6 cellular contexts compared by ENCODE assay signal in the genomic region with DNA sequence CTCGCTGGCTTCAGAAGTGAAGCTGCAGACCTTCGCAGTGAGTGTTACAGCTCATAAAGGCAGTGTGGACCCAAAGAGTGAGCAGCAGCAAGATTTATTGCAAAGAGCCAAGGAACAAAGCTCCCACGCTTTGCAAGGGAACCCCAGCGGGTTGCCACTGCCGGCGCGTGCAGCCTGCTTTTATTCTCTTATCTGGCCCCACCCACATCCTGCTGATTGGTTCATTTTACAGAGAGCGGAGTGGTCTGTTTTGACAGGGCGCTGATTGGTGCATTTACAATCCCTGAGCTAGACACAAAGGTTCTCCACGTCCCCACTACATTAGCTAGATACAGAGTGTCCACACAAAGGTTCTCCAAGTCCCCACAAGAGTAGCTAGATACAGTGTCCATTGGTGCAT. TPM values are rescaled to one million over a fixed set of nuclear protein-coding genes. Genes with fewer than 3 reads are reported as not detected.
DNase-seq lines count a peak whose midpoint lies in the region; ATAC-seq and TF ChIP-seq lines count a peak whose summit lies in the region.
"Not testable (repeated sequence)": the region's sequence is repeated elsewhere in the genome, so short reads cannot be mapped to it uniquely, and the experiment has no call there.

No MANE protein-coding gene starts in this region.

- not testable (repeated sequence) for H2AFZ ChIP-seq in GM23338

- not testable (repeated sequence) for H3K4me2 ChIP-seq in GM23338

- not testable (repeated sequence) for H3K4me1 ChIP-seq in GM23338 (ENCODE audit: insufficient read depth)

- not testable (repeated sequence) for H3K27ac Mint-ChIP-seq in GM23338; WTC11; nephron progenitor cell; osteocyte (ENCODE audit: unreplicated experiment)
- H3K27ac Mint-ChIP-seq in brain: peak overlapping the region in 1 of 5 experiments; percentile 45

- peaks cover 35% of the 10 kb centered on the region for H3K27me3 ChIP-seq in GM23338 (ENCODE audit: insufficient read depth)

- not testable (repeated sequence) for DNase-seq in GM23338 (ENCODE audit: low spot score); WTC11 (ENCODE audit: low spot score); nephron progenitor cell; osteocyte (ENCODE audit: extremely low spot score, unreplicated experiment)
- peak; percentile 20 for DNase-seq in left kidney (ENCODE audit: low read depth, low spot score)

- not testable (repeated sequence) for H3F3A ChIP-seq in GM23338 (replicated peaks; ENCODE audit: low read depth)

- not testable (repeated sequence) for H3K9me3 Mint-ChIP-seq in GM23338; WTC11; brain; nephron progenitor cell; osteocyte (ENCODE audit: unreplicated experiment)

- CTCF ChIA-PET in WTC11 (lab: Charles Lee): interaction anchor here (0.6 to 5.8 kb wide), 3 partner anchors 41 to 46 kb away, joined by 4 to 35 read pairs (median 4); partner anchors contain the start of gene VPS36

- H3K36me3 Mint-ChIP-seq in GM23338 (ENCODE audit: low read depth); WTC11: not testable (repeated sequence)
- peaks cover 29% of the 10 kb centered on the region for H3K36me3 Mint-ChIP-seq in brain
- peaks cover 30% of the 10 kb centered on the region for H3K36me3 Mint-ChIP-seq in nephron progenitor cell (ENCODE audit: low read depth)
- peaks cover 12% of the 10 kb centered on the region for H3K36me3 Mint-ChIP-seq in osteocyte (ENCODE audit: unreplicated experiment)

- not testable (repeated sequence) for H3K36me3 ChIP-seq in GM23338 (ENCODE audit: insufficient read depth)

- H3K4me3 ChIP-seq in GM23338: not testable (repeated sequence)

- not testable (repeated sequence) for H3K27ac ChIP-seq in GM23338 (ENCODE audit: low read depth)

- H3K4me1 Mint-ChIP-seq in GM23338, nephron progenitor cell: not testable (repeated sequence)
- H3K4me1 Mint-ChIP-seq in WTC11 (peaks cover 15% of the 10 kb centered on the region), brain (peaks cover 11% of the 10 kb centered on the region), osteocyte (ENCODE audit: unreplicated experiment) (peaks cover 26% of the 10 kb centered on the region)

- not testable (repeated sequence) for H3K79me2 ChIP-seq in GM23338 (replicated peaks; ENCODE audit: insufficient read depth)

- peaks cover 33% of the 10 kb centered on the region for H3K27me3 Mint-ChIP-seq in GM23338 (ENCODE audit: insufficient read depth, low read depth, poor library complexity)
- peaks cover 44% of the 10 kb centered on the region for H3K27me3 Mint-ChIP-seq in WTC11 (ENCODE audit: low read depth)
- H3K27me3 Mint-ChIP-seq in brain: peaks cover 24% of the 10 kb centered on the region
- peaks cover 51% of the 10 kb centered on the region for H3K27me3 Mint-ChIP-seq in nephron progenitor cell (ENCODE audit: low read depth, poor library complexity)
- not testable (repeated sequence) for H3K27me3 Mint-ChIP-seq in osteocyte (ENCODE audit: unreplicated experiment)

- not testable (repeated sequence) for H3K9me2 ChIP-seq in GM23338 (ENCODE audit: insufficient read depth)

- not testable (repeated sequence) for H4K20me1 ChIP-seq in GM23338 (replicated peaks; ENCODE audit: insufficient read depth)

- TF ChIP-seq CTCF in GM23338 (conservative IDR thresholded peaks at IDR 0.05; ENCODE audit: low read depth in 2 of 2); WTC11 (IDR thresholded peaks at IDR 0.05); brain (conservative IDR thresholded peaks at IDR 0.05); nephron progenitor cell (IDR thresholded peaks at IDR 0.05); osteocyte (IDR thresholded peaks at IDR 0.05): not testable (repeated sequence)

- POLR2A ChIA-PET in WTC11 (lab: Charles Lee): interaction anchor here (1.3 kb wide), 1 partner anchor 43 kb away, joined by 4 read pairs; the partner anchor contains the start of gene VPS36

- H3K4me3 Mint-ChIP-seq in GM23338 (peak overlapping the region; percentile 32; the same call in 1 of the 3 replicates), brain (peak overlapping the region; percentile 45 to 74 (median 65)), nephron progenitor cell (peak overlapping the region; percentile 45), osteocyte (ENCODE audit: unreplicated experiment) (peak overlapping the region; percentile 40)
- H3K4me3 Mint-ChIP-seq in WTC11: not testable (repeated sequence)

- not testable (repeated sequence) for ATAC-seq in GM23338, WTC11

TF ChIP-seq in WTC11, 78 proteins besides CTCF, POLR2A, EP300 and RAD21:
- TF ChIP-seq NFYB (CRISPR knock-in tag; conservative IDR thresholded peaks at IDR 0.05; ENCODE audit: low read depth): peak; percentile 64

RNA-seq across cellular contexts. Expression of gene THSD1, which starts 1.5 kb away (rescaled TPM):
- 0.69 TPM in 1 of 2 replicates, not detected in the other for total RNA-seq in GM23338 (2014; rRNA removed; shearing (Covaris generic))
- polyA plus RNA-seq in GM23338 (2016; fragmentation: Nextera tagmentation; extraction: Ambion mirVana) (0.07 TPM in 1 of 2 replicates, not detected in the other), brain (ENCODE audit: insufficient read depth, low read depth, low replicate concordance) (1.7 TPM)
- total RNA-seq in WTC11 (2021) (0.30 to 0.46 TPM (median 0.39 TPM) in 3 replicates), osteocyte (3.1 and 3.7 TPM in 2 replicates)

RNA-seq across cellular contexts. Expression of gene VPS36, which starts 43.0 kb away (rescaled TPM):
- total RNA-seq in GM23338 (2014; rRNA removed; shearing (Covaris generic)): 33.8 and 36.2 TPM in 2 replicates
- polyA plus RNA-seq in GM23338 (2016; fragmentation: Nextera tagmentation; extraction: Ambion mirVana): 25.7 and 28.9 TPM in 2 replicates
- total RNA-seq in WTC11 (2021): 18.0 to 21.0 TPM (median 19.2 TPM) in 3 replicates
- polyA plus RNA-seq in brain (ENCODE audit: insufficient read depth, low read depth, low replicate concordance): 5.6 TPM
- 43.6 and 44.3 TPM in 2 replicates for total RNA-seq in osteocyte

RNA-seq across cellular contexts. Expression of gene CKAP2, which starts 47.8 kb away (rescaled TPM):
- 48.0 and 48.8 TPM in 2 replicates for total RNA-seq in GM23338 (2014; rRNA removed; shearing (Covaris generic))
- polyA plus RNA-seq in GM23338 (2016; fragmentation: Nextera tagmentation; extraction: Ambion mirVana) (80.4 and 103 TPM in 2 replicates), brain (ENCODE audit: insufficient read depth, low read depth, low replicate concordance) (13.0 TPM)
- total RNA-seq in WTC11 (2021) (53.0 to 59.0 TPM (median 56.0 TPM) in 3 replicates), osteocyte (24.5 and 25.8 TPM in 2 replicates)
